ENCODE assay signal across 9 cellular contexts in the genomic region with DNA sequence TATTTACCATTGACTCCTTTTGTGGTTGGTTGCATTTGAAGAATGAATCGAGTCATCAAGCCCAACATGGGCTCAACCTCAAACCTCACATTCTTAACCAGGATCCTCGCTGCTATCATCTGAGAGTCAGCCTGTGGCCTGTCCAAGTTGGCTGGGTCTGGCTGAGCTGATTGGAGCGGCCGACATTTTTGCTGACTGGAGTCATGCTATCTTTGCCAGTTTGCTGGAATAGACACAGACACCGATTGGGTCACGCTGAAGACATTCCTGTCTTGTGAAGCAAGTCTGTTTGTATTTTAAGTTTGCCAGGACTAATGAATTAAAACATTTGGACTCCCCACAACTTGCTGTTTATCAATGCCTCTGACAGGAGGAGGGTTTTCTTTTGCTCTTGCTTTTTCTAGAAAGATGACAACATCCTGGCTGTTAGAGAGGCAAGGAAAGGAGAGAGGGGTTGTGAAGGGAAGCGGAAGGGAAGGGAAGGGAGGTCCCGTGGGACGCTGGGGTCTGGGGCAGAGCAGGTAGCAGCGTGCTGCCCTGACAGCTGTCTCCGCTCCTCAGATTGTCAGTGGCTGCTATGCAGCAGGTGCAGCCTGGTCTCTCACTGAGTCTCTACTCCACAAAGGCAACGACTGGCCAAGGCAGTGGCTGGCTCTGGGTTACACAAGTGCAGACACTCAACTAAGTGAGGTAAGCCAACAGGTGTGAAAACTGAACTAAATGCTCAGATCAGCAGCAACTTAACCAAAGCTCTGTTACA. TPM values are rescaled to one million over a fixed set of nuclear protein-coding genes. Genes with fewer than 3 reads are reported as not detected.
DNase-seq lines count a peak whose midpoint lies in the region; ATAC-seq lines count a peak whose summit lies in the region.
"Had no signal": no experiment of that assay in that cellular context is flagged by ENCODE, and none has a peak within 500 bp of the region (broad histone marks: within the 10 kb centered on the region; RNA-seq: fewer than 3 reads in every experiment).

A gene with protein sequence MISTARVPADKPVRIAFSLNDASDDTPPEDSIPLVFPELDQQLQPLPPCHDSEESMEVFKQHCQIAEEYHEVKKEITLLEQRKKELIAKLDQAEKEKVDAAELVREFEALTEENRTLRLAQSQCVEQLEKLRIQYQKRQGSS (plus strand): TSS at position 411 of the 760 bp plus-strand sequence. CDS start 2,701 bp downstream, outside the sequence.

- peaks cover 0 to 12% (median 5%) of the 10 kb centered on the region in 3 donors for H3K36me3 Mint-ChIP-seq in CD8-positive, alpha-beta memory T cell

- H3K9me3 Mint-ChIP-seq in CD8-positive, alpha-beta memory T cell = peaks cover 0 to 4% (median 0%) of the 10 kb centered on the region in 5 donors

- peak within 1 kb of the TSS; percentile 56 for H3K27ac ChIP-seq in GM23248
- peak within 1 kb of the TSS; percentile 64 for H3K27ac ChIP-seq in SJSA1
- H3K27ac ChIP-seq in skeletal muscle tissue (ENCODE audit: low read depth, low read length) = peak within 1 kb of the TSS; percentile 95
- no peak within 1 kb of the TSS for H3K27ac ChIP-seq in CD8-positive, alpha-beta memory T cell (ENCODE audit: low read depth, low read length)
- H3K27ac ChIP-seq: VCaP had no signal

- H3K27ac Mint-ChIP-seq in CD8-positive, alpha-beta memory T cell = no peak within 1 kb of the TSS

- POLR2A ChIA-PET in CD8-positive, alpha-beta memory T cell (lab: Charles Lee) = no interaction called here

- H2AFZ ChIP-seq in GM23248 = 0 out of 2 replicates have a peak within 1 kb of the TSS, but pooled peaks have one; percentile 12

- WGBS in GM23248 (ENCODE audit: low coverage in 1 of 2, low lambda C conversion rate in 2 of 2, missing lambda C conversion rate in 2 of 2), 2 experiments = 8 to 11% methylated on average over 12 of the region's 12 CpGs

- no peaks in the 10 kb centered on the region for H3K36me3 ChIP-seq in GM23248 (ENCODE audit: low read depth)
- no peaks in the 10 kb centered on the region for H3K36me3 ChIP-seq in SJSA1
- H3K36me3 ChIP-seq in skeletal muscle tissue (ENCODE audit: control insufficient read depth in 3 of 3, insufficient read depth in 3 of 3, low read length in 3 of 3) = no peaks in the 10 kb centered on the region
- no peaks in the 10 kb centered on the region for H3K36me3 ChIP-seq in CD8-positive, alpha-beta memory T cell (ENCODE audit: insufficient read depth, low read length)

- H3K4me1 ChIP-seq in GM23248 (ENCODE audit: insufficient read depth) (peaks cover 23% of the 10 kb centered on the region), SJSA1 (replicated peaks) (peaks cover 16% of the 10 kb centered on the region), skeletal muscle tissue (ENCODE audit: control insufficient read depth in 3 of 3, insufficient read depth in 3 of 3, low read length in 3 of 3) (peaks cover 10 to 16% (median 12%) of the 10 kb centered on the region in 3 donors)
- no peaks in the 10 kb centered on the region for H3K4me1 ChIP-seq in CD8-positive, alpha-beta memory T cell (ENCODE audit: insufficient read depth, low read length)

- peak; percentile 100 for DNase-seq in GM23248
- DNase-seq in SJSA1 (ENCODE audit: low read depth in 1 of 2, low spot score in 2 of 2) = peak; percentile 88 to 94
- no peak for DNase-seq in Right ventricle myocardium inferior (ENCODE audit: missing footprints)
- DNase-seq in activated CD4-positive, alpha-beta T cell treated with anti-CD3 and anti-CD28 coated beads, Interleukin-2, amount 50 U/mL, for 4 hours = no peak
- DNase-seq in CD8-positive, alpha-beta memory T cell = no peak
- DNase-seq in activated CD4-positive, alpha-beta T cell treated with anti-CD3 and anti-CD28 coated beads, Interleukin-2, amount 50 U/mL, for 48 hours = no peak

- ATAC-seq in Right ventricle myocardium inferior (peak; percentile 85), HG03520 (IDR thresholded peaks at IDR 0.05; ENCODE audit: unreplicated experiment) (no peak)

- CTCF ChIA-PET in CD8-positive, alpha-beta memory T cell (lab: Charles Lee) = no interaction called here

- peak within 1 kb of the TSS; percentile 21; the same call in 1 of the 2 replicates for H3K9ac ChIP-seq in GM23248
- H3K9ac ChIP-seq in skeletal muscle tissue (ENCODE audit: low read depth in 1 of 3, low read length in 3 of 3) = peak within 1 kb of the TSS; percentile 35 to 66 (median 63)

- H3K9me3 ChIP-seq in GM23248 (ENCODE audit: low read depth) (no peaks in the 10 kb centered on the region), SJSA1 (replicated peaks) (no peaks in the 10 kb centered on the region), skeletal muscle tissue (ENCODE audit: control insufficient read depth in 3 of 3, low read length in 3 of 3) (no peaks in the 10 kb centered on the region)
- H3K9me3 ChIP-seq in CD8-positive, alpha-beta memory T cell (ENCODE audit: low read length) = no peaks in the 10 kb centered on the region

- H3K79me2 ChIP-seq in GM23248 (ENCODE audit: insufficient read depth) = no peaks in the 10 kb centered on the region

- no peaks in the 10 kb centered on the region for H3K27me3 Mint-ChIP-seq in CD8-positive, alpha-beta memory T cell

- H3K27me3 ChIP-seq in GM23248 (replicated peaks; ENCODE audit: insufficient read depth) (no peaks in the 10 kb centered on the region), SJSA1 (replicated peaks) (no peaks in the 10 kb centered on the region), skeletal muscle tissue (ENCODE audit: control insufficient read depth in 3 of 3, insufficient read depth in 3 of 3, low read length in 3 of 3) (no peaks in the 10 kb centered on the region)
- H3K27me3 ChIP-seq in CD8-positive, alpha-beta memory T cell (ENCODE audit: insufficient read depth, low read length, poor library complexity, severe bottlenecking) = no peaks in the 10 kb centered on the region

- intact Hi-C loops in Right ventricle myocardium inferior (cut with DNase I) = no loop called here

- H3K4me2 ChIP-seq in GM23248 (ENCODE audit: unreplicated experiment) = peak within 1 kb of the TSS; percentile 65

- no peaks in the 10 kb centered on the region for H3K4me1 Mint-ChIP-seq in CD8-positive, alpha-beta memory T cell

- no peaks in the 10 kb centered on the region for H3K9me2 ChIP-seq in GM23248 (ENCODE audit: insufficient read depth)

- H3K4me3 ChIP-seq in GM23248 (peak within 1 kb of the TSS; percentile 53), SJSA1 (0 out of 2 replicates have a peak within 1 kb of the TSS, but pooled peaks have one; percentile 2), skeletal muscle tissue (ENCODE audit: low read length in 3 of 3) (peak within 1 kb of the TSS; percentile 57 to 63 (median 58))
- H3K4me3 ChIP-seq in CD8-positive, alpha-beta memory T cell (ENCODE audit: low read length) = no peak within 1 kb of the TSS

- H4K20me1 ChIP-seq in GM23248 (ENCODE audit: insufficient read depth) = no peaks in the 10 kb centered on the region

- H3K4me3 Mint-ChIP-seq in CD8-positive, alpha-beta memory T cell = no peak within 1 kb of the TSS

- H3F3A ChIP-seq in GM23248 (ENCODE audit: insufficient read depth) = peaks cover 11% of the 10 kb centered on the region

- in situ Hi-C loops in GM23248 (cut with MboI) = no loop called here

RNA-seq across cellular contexts. Expression of the gene that starts here (rescaled TPM):
- 14.8 and 18.5 TPM in 2 replicates for total RNA-seq in GM23248 (2014; rRNA removed; shearing (Covaris generic))
- 30.0 and 34.3 TPM in 2 replicates for polyA plus RNA-seq in GM23248 (2016; fragmentation: Nextera tagmentation; extraction: Ambion mirVana)
- 5.3 and 11.7 TPM in 2 replicates for total RNA-seq in SJSA1 (2014; rRNA removed; shearing (Covaris generic))
- total RNA-seq in Right ventricle myocardium inferior = 1.1 TPM
- 37.6 TPM for total RNA-seq in skeletal muscle tissue
- 1 to 10 TPM; 4.2 to 4.6 TPM for total RNA-seq in CD8-positive, alpha-beta memory T cell
- polyA plus RNA-seq in CD8-positive, alpha-beta memory T cell = 6.0 TPM

Comparison
In these comparisons a context has a peak if more than half of its experiments do, and no peak if none do; other contexts are left out.
1. DNase-seq: peak in GM23248 (single experiment) and SJSA1 (2 of 2); none in Right ventricle myocardium inferior (single experiment), activated CD4-positive, alpha-beta T cell treated with anti-CD3 and anti-CD28 coated beads, Interleukin-2, amount 50 U/mL, for 4 hours (0 of 2), CD8-positive, alpha-beta memory T cell (0 of 5) and activated CD4-positive, alpha-beta T cell treated with anti-CD3 and anti-CD28 coated beads, Interleukin-2, amount 50 U/mL, for 48 hours (0 of 2).